ENCODE assay signal across 8 cellular contexts in genomic region chr9:120936011-120936763, GRCh38. TPM values are rescaled to one million over a fixed set of nuclear protein-coding genes. Genes with fewer than 3 reads are reported as not detected.
DNase-seq lines count a peak whose midpoint lies in the region; ATAC-seq and TF ChIP-seq lines count a peak whose summit lies in the region.

No MANE protein-coding gene starts in this region.

- H3K9me3 ChIP-seq in SK-N-MC (ENCODE audit: low read depth, low read length): no peaks in the 10 kb centered on the region
- no peaks in the 10 kb centered on the region for H3K9me3 ChIP-seq in testis

- no peaks in the 10 kb centered on the region for H3K36me3 ChIP-seq in SK-N-MC (ENCODE audit: insufficient read depth, low read length)
- no peaks in the 10 kb centered on the region for H3K36me3 ChIP-seq in testis (ENCODE audit: low read depth, missing control alignments)

- peak overlapping the region; percentile 72; the same call in 1 of the 2 replicates for H3K27ac ChIP-seq in SK-N-MC
- peak overlapping the region; percentile 77 to 92 for H3K27ac ChIP-seq in testis

- peak; percentile 78 for DNase-seq in CMK (ENCODE audit: low read depth)
- DNase-seq in NAMALWA (ENCODE audit: low spot score): peak; percentile 93
- peak; percentile 55 for DNase-seq in SK-N-MC (ENCODE audit: low read depth, low spot score)
- DNase-seq in activated naive CD4-positive, alpha-beta T cell treated with anti-CD3 and anti-CD28 coated beads, Interleukin-2, amount 50 U/mL, for 16 hours: peak; percentile 88
- peak; percentile 83 for DNase-seq in germinal center (ENCODE audit: low spot score)
- peak; percentile 98 for DNase-seq in osteocyte (ENCODE audit: extremely low spot score, unreplicated experiment)
- peak; percentile 96 for DNase-seq in testis

- peak overlapping the region; percentile 13; the same call in 1 of the 2 replicates for H3K4me3 ChIP-seq in SK-N-MC
- H3K4me3 ChIP-seq in testis: no peak overlapping the region

- TF ChIP-seq CTCF in osteocyte (IDR thresholded peaks at IDR 0.05) (peak; percentile 98), testis (IDR thresholded peaks at IDR 0.05) (peak; percentile 80 to 90 (median 88))

- H3K36me3 Mint-ChIP-seq in osteocyte (ENCODE audit: unreplicated experiment): no peaks in the 10 kb centered on the region

- intact Hi-C loops in testis (cut with DNase I; ENCODE audit: low total_unique reads): no loop called here

- H3K4me3 Mint-ChIP-seq in osteocyte (ENCODE audit: unreplicated experiment): peak overlapping the region; percentile 55

- peaks cover 93% of the 10 kb centered on the region for H3K4me1 Mint-ChIP-seq in osteocyte (ENCODE audit: unreplicated experiment)

- no peak for TF ChIP-seq POLR2A in testis (IDR thresholded peaks at IDR 0.05)

- no peaks in the 10 kb centered on the region for H3K27me3 Mint-ChIP-seq in osteocyte (ENCODE audit: unreplicated experiment)

- peak overlapping the region; percentile 99 for H3K27ac Mint-ChIP-seq in osteocyte (ENCODE audit: unreplicated experiment)

- no peaks in the 10 kb centered on the region for H3K9me3 Mint-ChIP-seq in osteocyte (ENCODE audit: unreplicated experiment)

- H3K4me1 ChIP-seq in testis: peaks cover 48% of the 10 kb centered on the region

- no peak overlapping the region for H3K9ac ChIP-seq in SK-N-MC (ENCODE audit: insufficient read length)

- 19 to 40% methylated on average over 10 of the region's 10 CpGs for WGBS in testis, 2 donors

- peak; percentile 50 for ATAC-seq in GM21529 (IDR thresholded peaks at IDR 0.05; ENCODE audit: unreplicated experiment)

- H3K27me3 ChIP-seq in testis: no peaks in the 10 kb centered on the region

RNA-seq across cellular contexts. Expression of gene TRAF1, which starts 9.6 kb away (rescaled TPM):
- total RNA-seq in osteocyte (7.1 and 7.8 TPM in 2 replicates), testis (1 to 10 TPM; 6.5 to 8.6 TPM)
- polyA plus RNA-seq in testis (ENCODE audit: insufficient read depth, low read depth, low replicate concordance): 3.9 TPM

RNA-seq across cellular contexts. Expression of gene PHF19, which starts 59.2 kb away (rescaled TPM):
- total RNA-seq in osteocyte (194 and 212 TPM in 2 replicates), testis (10 to 100 TPM; 40.3 to 41.7 TPM)
- 28.5 TPM for polyA plus RNA-seq in testis (ENCODE audit: insufficient read depth, low read depth, low replicate concordance)
